28 cellular contexts compared by ENCODE assay signal in genomic region chr7:19026888-19027287, GRCh38.
A peak's percentile ranks its signal among the peaks of the same experiment; 100 is the strongest.
DNase-seq lines count a peak whose midpoint lies in the region; ATAC-seq, FAIRE-seq and TF ChIP-seq lines count a peak whose summit lies in the region.
"Had no signal": no experiment of that assay in that cellular context is flagged by ENCODE, and none has a peak within 500 bp of the region (broad histone marks: within the 10 kb centered on the region; RNA-seq: fewer than 3 reads in every experiment).

No MANE protein-coding gene starts in this region.

- intact Hi-C loops in MCF 10A (cut with micrococcal nuclease) (no loop called here), breast epithelium (cut with DNase I; ENCODE audit: low total_unique reads) (no loop called here)
- intact Hi-C loops in naive thymus-derived CD4-positive, alpha-beta T cell (cut with micrococcal nuclease), result no loop called here

- H3K27ac Mint-ChIP-seq in MCF 10A (ENCODE audit: low read depth, unreplicated experiment) (peak overlapping the region; percentile 23), astrocyte (ENCODE audit: unreplicated experiment) (peak overlapping the region; percentile 13)
- no peak overlapping the region for H3K27ac Mint-ChIP-seq in naive thymus-derived CD4-positive, alpha-beta T cell
- H3K27ac Mint-ChIP-seq: activated CD4-positive, alpha-beta T cell treated with anti-CD3 and anti-CD28 coated beads for 36 hours; activated naive CD8-positive, alpha-beta T cell treated with anti-CD3 and anti-CD28 coated beads, Interleukin-2, amount 50 U/mL, for 24 hours; activated T-helper 2 cell treated with anti-CD3 and anti-CD28 coated beads, Interferon-gamma antibody, Interleukin-2, Interleukin-4, amounts not matched to agents 10 μg/mL and 5 μg/mL and 100 μg/mL, durations not matched to agents 14 hours and 24 hours and 36 hours; naive thymus-derived CD8-positive, alpha-beta T cell; stimulated activated naive CD8-positive, alpha-beta T cell treated with anti-CD3 and anti-CD28 coated beads, Interleukin-15, amount 100 ng/mL, for 72 hours had no signal

- peaks cover 21% of the 10 kb centered on the region for H3K4me1 Mint-ChIP-seq in MCF 10A (ENCODE audit: insufficient read depth, unreplicated experiment)
- H3K4me1 Mint-ChIP-seq in astrocyte (ENCODE audit: low read depth, unreplicated experiment), result peaks cover 25% of the 10 kb centered on the region
- no peaks in the 10 kb centered on the region for H3K4me1 Mint-ChIP-seq in naive thymus-derived CD4-positive, alpha-beta T cell
- H3K4me1 Mint-ChIP-seq: activated CD4-positive, alpha-beta T cell treated with anti-CD3 and anti-CD28 coated beads for 36 hours; activated naive CD8-positive, alpha-beta T cell treated with anti-CD3 and anti-CD28 coated beads, Interleukin-2, amount 50 U/mL, for 24 hours; naive thymus-derived CD8-positive, alpha-beta T cell; stimulated activated naive CD8-positive, alpha-beta T cell treated with anti-CD3 and anti-CD28 coated beads, Interleukin-15, amount 100 ng/mL, for 72 hours had no signal

- H3K36me3 ChIP-seq in breast epithelium, result no peaks in the 10 kb centered on the region
- no peaks in the 10 kb centered on the region for H3K36me3 ChIP-seq in astrocyte (ENCODE audit: insufficient read depth, low read length)
- no peaks in the 10 kb centered on the region for H3K36me3 ChIP-seq in naive thymus-derived CD4-positive, alpha-beta T cell (ENCODE audit: control insufficient read depth in 2 of 3, insufficient read depth in 3 of 3, low read length in 3 of 3)
- H3K36me3 ChIP-seq: BLaER1, esophagus squamous epithelium, lower lobe of right lung, MG63, Peyer's patch had no signal

- H2AFZ ChIP-seq in astrocyte (ENCODE audit: low read depth, low read length), result no peak overlapping the region
- H2AFZ ChIP-seq: hepatocyte had no signal

- peaks cover 7% of the 10 kb centered on the region for H3K36me3 Mint-ChIP-seq in MCF 10A (ENCODE audit: insufficient read depth, unreplicated experiment)
- H3K36me3 Mint-ChIP-seq in astrocyte (ENCODE audit: low read depth, unreplicated experiment), result no peaks in the 10 kb centered on the region
- no peaks in the 10 kb centered on the region for H3K36me3 Mint-ChIP-seq in naive thymus-derived CD4-positive, alpha-beta T cell
- H3K36me3 Mint-ChIP-seq: naive thymus-derived CD8-positive, alpha-beta T cell had no signal

- no TSS peak for BruUV-seq in MCF 10A (replicated peaks; lab: Mats Ljungman, UMichigan)

- POLR2A ChIA-PET in MCF 10A (lab: Yijun Ruan, JAX), result interaction anchor here (0.9 to 3.0 kb wide), 2 partner anchors 22 to 49 kb away, joined by 3 to 8 read pairs; no protein-coding TSS in a partner anchor
- POLR2A ChIA-PET in naive thymus-derived CD4-positive, alpha-beta T cell (lab: Charles Lee), result no interaction called here

- H3K27ac ChIP-seq in breast epithelium (no peak overlapping the region), astrocyte (ENCODE audit: low read depth, low read length) (peak overlapping the region; percentile 1)
- no peak overlapping the region for H3K27ac ChIP-seq in naive thymus-derived CD4-positive, alpha-beta T cell (ENCODE audit: low read depth, low read length)
- H3K27ac ChIP-seq: 22Rv1, BLaER1, esophagus squamous epithelium, hepatocyte, lower lobe of right lung, Peyer's patch had no signal

- CTCF ChIA-PET in MCF 10A (lab: Yijun Ruan, JAX), result interaction anchor here (0.7 kb wide), 1 partner anchor 43 kb away, joined by 6 read pairs; no protein-coding TSS in a partner anchor
- CTCF ChIA-PET in naive thymus-derived CD4-positive, alpha-beta T cell (lab: Charles Lee), result no interaction called here

- no peak overlapping the region for H3K4me2 ChIP-seq in astrocyte (ENCODE audit: low read length)
- H3K4me2 ChIP-seq: BLaER1, hepatocyte had no signal

- no peaks in the 10 kb centered on the region for H3K79me2 ChIP-seq in astrocyte (ENCODE audit: insufficient read depth, low read length)
- H3K79me2 ChIP-seq: hepatocyte had no signal

- H3K4me3 Mint-ChIP-seq in MCF 10A (ENCODE audit: unreplicated experiment), result no peak overlapping the region
- no peak overlapping the region for H3K4me3 Mint-ChIP-seq in astrocyte (ENCODE audit: unreplicated experiment)
- H3K4me3 Mint-ChIP-seq in naive thymus-derived CD4-positive, alpha-beta T cell, result no peak overlapping the region
- H3K4me3 Mint-ChIP-seq: activated CD4-positive, alpha-beta T cell treated with anti-CD3 and anti-CD28 coated beads for 36 hours; activated naive CD8-positive, alpha-beta T cell treated with anti-CD3 and anti-CD28 coated beads, Interleukin-2, amount 50 U/mL, for 24 hours; naive thymus-derived CD8-positive, alpha-beta T cell; stimulated activated naive CD8-positive, alpha-beta T cell treated with anti-CD3 and anti-CD28 coated beads, Interleukin-15, amount 100 ng/mL, for 72 hours had no signal

- H3K27me3 Mint-ChIP-seq in MCF 10A (ENCODE audit: insufficient read depth, unreplicated experiment) (no peaks in the 10 kb centered on the region), astrocyte (ENCODE audit: low read depth, unreplicated experiment) (no peaks in the 10 kb centered on the region)
- H3K27me3 Mint-ChIP-seq in naive thymus-derived CD4-positive, alpha-beta T cell, result no peaks in the 10 kb centered on the region
- H3K27me3 Mint-ChIP-seq: activated CD4-positive, alpha-beta T cell treated with anti-CD3 and anti-CD28 coated beads for 36 hours; activated naive CD8-positive, alpha-beta T cell treated with anti-CD3 and anti-CD28 coated beads, Interleukin-2, amount 50 U/mL, for 24 hours; naive thymus-derived CD8-positive, alpha-beta T cell; stimulated activated naive CD8-positive, alpha-beta T cell treated with anti-CD3 and anti-CD28 coated beads, Interleukin-15, amount 100 ng/mL, for 72 hours had no signal

- no peak overlapping the region for H3K9ac ChIP-seq in astrocyte (ENCODE audit: low read length)
- H3K9ac ChIP-seq: BLaER1 had no signal

- FAIRE-seq in astrocyte (lab: Jason Lieb, UNC), result peak; percentile 83
- FAIRE-seq: islet of Langerhans had no signal

- no peak for TF ChIP-seq CTCF in MCF 10A (IDR thresholded peaks at IDR 0.05; ENCODE audit: unreplicated experiment)
- no peak for TF ChIP-seq CTCF in breast epithelium (IDR thresholded peaks at IDR 0.05)
- TF ChIP-seq CTCF in astrocyte (IDR thresholded peaks at IDR 0.05; ENCODE audit: insufficient read depth, low read depth, low read length), result no peak
- TF ChIP-seq CTCF in fibroblast of the aortic adventitia (IDR thresholded peaks at IDR 0.05; ENCODE audit: insufficient read depth, low read length), result no peak

- H3K4me3 ChIP-seq in breast epithelium (no peak overlapping the region), astrocyte (ENCODE audit: insufficient read depth, low read depth, low read length) (no peak overlapping the region), fibroblast of the aortic adventitia (ENCODE audit: low read depth, low read length) (no peak overlapping the region)
- H3K4me3 ChIP-seq in naive thymus-derived CD4-positive, alpha-beta T cell (ENCODE audit: low read length), result no peak overlapping the region
- H3K4me3 ChIP-seq: BLaER1, esophagus squamous epithelium, hepatocyte, lower lobe of right lung, MG63, Peyer's patch had no signal

- no peak for ATAC-seq in naive thymus-derived CD4-positive, alpha-beta T cell
- ATAC-seq: activated CD4-positive, alpha-beta T cell treated with anti-CD3 and anti-CD28 coated beads for 36 hours; activated naive CD8-positive, alpha-beta T cell treated with anti-CD3 and anti-CD28 coated beads, Interleukin-2, amount 50 U/mL, for 24 hours; HCT116; lower lobe of right lung; naive thymus-derived CD8-positive, alpha-beta T cell; stimulated activated naive CD8-positive, alpha-beta T cell treated with anti-CD3 and anti-CD28 coated beads, Interleukin-15, amount 100 ng/mL, for 72 hours had no signal

- H3K9me3 Mint-ChIP-seq in MCF 10A (ENCODE audit: unreplicated experiment), result no peaks in the 10 kb centered on the region
- H3K9me3 Mint-ChIP-seq in astrocyte (ENCODE audit: unreplicated experiment), result peaks cover 4% of the 10 kb centered on the region
- H3K9me3 Mint-ChIP-seq in naive thymus-derived CD4-positive, alpha-beta T cell, result peaks cover 0 to 14% (median 3%) of the 10 kb centered on the region in 11 donors
- H3K9me3 Mint-ChIP-seq: activated naive CD8-positive, alpha-beta T cell treated with anti-CD3 and anti-CD28 coated beads, Interleukin-2, amount 50 U/mL, for 24 hours had no signal

- H3K27me3 ChIP-seq in breast epithelium, result no peaks in the 10 kb centered on the region
- H3K27me3 ChIP-seq in astrocyte (ENCODE audit: insufficient read depth, low read length), result no peaks in the 10 kb centered on the region
- H3K27me3 ChIP-seq in naive thymus-derived CD4-positive, alpha-beta T cell (ENCODE audit: control insufficient read depth in 2 of 2, insufficient read depth in 2 of 2, low read length in 2 of 2), result no peaks in the 10 kb centered on the region
- H3K27me3 ChIP-seq: BLaER1, esophagus squamous epithelium, hepatocyte, MG63, Peyer's patch had no signal

- no peaks in the 10 kb centered on the region for H4K20me1 ChIP-seq in astrocyte (ENCODE audit: insufficient read depth, low read length)
- H4K20me1 ChIP-seq: BLaER1 had no signal

- H3K4me1 ChIP-seq in breast epithelium (no peaks in the 10 kb centered on the region), astrocyte (ENCODE audit: insufficient read depth, low read length) (peaks cover 11% of the 10 kb centered on the region)
- no peaks in the 10 kb centered on the region for H3K4me1 ChIP-seq in naive thymus-derived CD4-positive, alpha-beta T cell (ENCODE audit: control insufficient read depth in 2 of 2, insufficient read depth in 2 of 2, low read length in 2 of 2)
- H3K4me1 ChIP-seq: BLaER1, esophagus squamous epithelium, lower lobe of right lung, Peyer's patch had no signal

- H3K9me3 ChIP-seq in breast epithelium (no peaks in the 10 kb centered on the region), astrocyte (ENCODE audit: insufficient read depth, low read depth, low read length) (no peaks in the 10 kb centered on the region)
- H3K9me3 ChIP-seq in naive thymus-derived CD4-positive, alpha-beta T cell (ENCODE audit: control insufficient read depth in 2 of 3, low read length in 3 of 3), result no peaks in the 10 kb centered on the region
- H3K9me3 ChIP-seq: BLaER1, esophagus squamous epithelium, lower lobe of right lung, MG63, Peyer's patch had no signal

- peak; percentile 45 for DNase-seq in MCF 10A (ENCODE audit: unreplicated experiment)
- DNase-seq in breast epithelium (ENCODE audit: low spot score in 2 of 2), result no peak
- DNase-seq in astrocyte (ENCODE audit: low read depth), result peak; percentile 40
- DNase-seq in fibroblast of the aortic adventitia (ENCODE audit: low read depth), result peak; percentile 30
- DNase-seq in NCI-H774 (lab: John Stamatoyannopoulos, UW), result no peak
- no peak for DNase-seq in HT-29 (ENCODE audit: low spot score)
- DNase-seq in NCI-H1417 treated with DMSO at 0.1 percent for 48 hours (lab: John Stamatoyannopoulos, UW), result no peak
- DNase-seq in naive thymus-derived CD4-positive, alpha-beta T cell, result no peak
- DNase-seq: activated CD4-positive, alpha-beta T cell treated with anti-CD3 and anti-CD28 coated beads for 36 hours; activated naive CD8-positive, alpha-beta T cell treated with anti-CD3 and anti-CD28 coated beads, Interleukin-2, amount 50 U/mL, for 24 hours; caudate nucleus; effector CD4-positive, alpha-beta T cell; esophagus squamous epithelium; lower lobe of right lung; MG63; naive thymus-derived CD8-positive, alpha-beta T cell; NCI-H1694; Peyer's patch; posterior cingulate gyrus; stimulated activated CD4-positive, alpha-beta T cell treated with anti-CD3 and anti-CD28 coated beads, Interleukin-4, amount 100 ng/mL, for 1 hour; stimulated activated naive CD8-positive, alpha-beta T cell treated with anti-CD3 and anti-CD28 coated beads, Interleukin-15, amount 100 ng/mL, for 72 hours; trophoblast cell had no signal

- TF ChIP-seq POLR2A in breast epithelium (IDR thresholded peaks at IDR 0.05), result no peak

Comparison
In these comparisons a context has a peak if more than half of its experiments do, and no peak if none do; other contexts are left out.
1. DNase-seq: peak in MCF 10A (single experiment), astrocyte (single experiment) and fibroblast of the aortic adventitia (single experiment); none in breast epithelium (0 of 2), NCI-H774 (single experiment), HT-29 (single experiment), NCI-H1417 treated with DMSO at 0.1 percent for 48 hours (single experiment) and naive thymus-derived CD4-positive, alpha-beta T cell (0 of 9).
2. H3K27ac Mint-ChIP-seq: peak in MCF 10A (single experiment) and astrocyte (single experiment); none in naive thymus-derived CD4-positive, alpha-beta T cell (0 of 9).